In genomic region chr12:6751767-6752166, GRCh38 we compare ENCODE assay signal across 8 cellular contexts. TPM values are rescaled to one million over a fixed set of nuclear protein-coding genes. Genes with fewer than 3 reads are reported as not detected.
DNase-seq lines count a peak whose midpoint lies in the region; TF ChIP-seq lines count a peak whose summit lies in the region.

No MANE protein-coding gene starts in this region.

- H3K36me3 ChIP-seq in brain microvascular endothelial cell (replicated peaks) = peaks cover 49% of the 10 kb centered on the region

- no peaks in the 10 kb centered on the region for H3K9me3 Mint-ChIP-seq in mesothelial cell of epicardium

- WGBS in lower leg skin, 2 donors = 65 to 67% methylated on average over 7 of the region's 7 CpGs

- intact Hi-C loops in lower leg skin (cut with DNase I; ENCODE audit: low total_unique reads) = no loop called here

- DNase-seq in HL-60 (ENCODE audit: low read depth in 1 of 2, low spot score in 1 of 2) (no peak), brain microvascular endothelial cell (no peak), mesothelial cell of epicardium (ENCODE audit: low spot score in 2 of 2, unreplicated experiment in 2 of 2) (no peak), lower leg skin (ENCODE audit: low spot score in 2 of 2) (no peak), NCI-H1417 treated with DMSO at 0.1 percent for 48 hours (lab: John Stamatoyannopoulos, UW) (no peak), ecto neural progenitor cell (ENCODE audit: low spot score) (no peak), iPS-NIHi11 (ENCODE audit: low spot score) (no peak)

- H3K4me3 ChIP-seq in HL-60 (replicated peaks; ENCODE audit: insufficient read depth, low read length) = peak overlapping the region; percentile 96
- peak overlapping the region; percentile 91 for H3K4me3 ChIP-seq in brain microvascular endothelial cell (ENCODE audit: low read depth, low read length)
- H3K4me3 ChIP-seq in lower leg skin (ENCODE audit: low read depth, poor library complexity, severe bottlenecking) = no peak overlapping the region

- H3K27ac ChIP-seq in 22Rv1 (peak overlapping the region; percentile 97), HL-60 (replicated peaks) (peak overlapping the region; percentile 77), brain microvascular endothelial cell (no peak overlapping the region)

- H3K4me3 Mint-ChIP-seq in mesothelial cell of epicardium = peak overlapping the region; percentile 92

- TF ChIP-seq POLR2A in lower leg skin (IDR thresholded peaks at IDR 0.05) = no peak

- H3K27me3 ChIP-seq in HL-60 (ENCODE audit: insufficient read depth, poor library complexity, severe bottlenecking) (no peaks in the 10 kb centered on the region), brain microvascular endothelial cell (replicated peaks) (no peaks in the 10 kb centered on the region)

- H3K27me3 Mint-ChIP-seq in mesothelial cell of epicardium (ENCODE audit: low read depth) = no peaks in the 10 kb centered on the region

- TF ChIP-seq CTCF in 22Rv1 (IDR thresholded peaks at IDR 0.05) = no peak
- no peak for TF ChIP-seq CTCF in HL-60 (IDR thresholded peaks at IDR 0.05; ENCODE audit: insufficient read depth, low read length)
- TF ChIP-seq CTCF in brain microvascular endothelial cell (IDR thresholded peaks at IDR 0.05; ENCODE audit: low read depth, low read length, missing control alignments) = no peak
- TF ChIP-seq CTCF in mesothelial cell of epicardium (IDR thresholded peaks at IDR 0.05; ENCODE audit: unreplicated experiment) = no peak
- TF ChIP-seq CTCF in lower leg skin (IDR thresholded peaks at IDR 0.05) = no peak

- H3K4me1 Mint-ChIP-seq in mesothelial cell of epicardium = peaks cover 24% of the 10 kb centered on the region

- H3K36me3 Mint-ChIP-seq in mesothelial cell of epicardium = peaks cover 31% of the 10 kb centered on the region

- H3K27ac Mint-ChIP-seq in mesothelial cell of epicardium = peak overlapping the region; percentile 100

- in situ Hi-C loops in brain microvascular endothelial cell (cut with HindIII; ENCODE audit: low pct_ligation_motif_present, low sequenced_read_pairs) = no loop called here

RNA-seq across cellular contexts. Expression of gene MLF2, which starts 1.2 kb away (rescaled TPM):
- 195 to 203 TPM (median 202 TPM) in 3 replicates for total RNA-seq in mesothelial cell of epicardium
- total RNA-seq in lower leg skin = 100 to 1,000 TPM; 140 to 196 (median 175) TPM

RNA-seq across cellular contexts. Expression of gene PTMS, which starts 14.4 kb away (rescaled TPM):
- total RNA-seq in mesothelial cell of epicardium (320 to 338 TPM (median 323 TPM) in 3 replicates), lower leg skin (100 to 1,000 TPM in 2 of 4 donors, 10 to 100 TPM in 2; 91.6 to 131 (median 114) TPM)

RNA-seq across cellular contexts. Expression of gene LAG3, which starts 20.6 kb away (rescaled TPM):
- total RNA-seq in mesothelial cell of epicardium = 2.7 to 3.8 TPM (median 3.5 TPM) in 3 replicates
- total RNA-seq in lower leg skin = 1 to 10 TPM in 1 of 4 donors, under 1 TPM in 1, not detected in 2; 0.52 to 1.1 TPM

RNA-seq across cellular contexts. Expression of gene COPS7A, which starts 27.9 kb away (rescaled TPM):
- 34.1 to 37.6 TPM (median 34.8 TPM) in 3 replicates for total RNA-seq in mesothelial cell of epicardium
- total RNA-seq in lower leg skin = 10 to 100 TPM; 46.3 to 64.6 (median 56.6) TPM

RNA-seq across cellular contexts. Expression of gene CD4, which starts 37.6 kb away (rescaled TPM):
- total RNA-seq in mesothelial cell of epicardium (2.9 to 3.9 TPM (median 3.8 TPM) in 3 replicates), lower leg skin (1 to 10 TPM; 2.9 to 7.0 (median 3.6) TPM)
